21 cellular contexts compared by ENCODE assay signal in the genomic region with DNA sequence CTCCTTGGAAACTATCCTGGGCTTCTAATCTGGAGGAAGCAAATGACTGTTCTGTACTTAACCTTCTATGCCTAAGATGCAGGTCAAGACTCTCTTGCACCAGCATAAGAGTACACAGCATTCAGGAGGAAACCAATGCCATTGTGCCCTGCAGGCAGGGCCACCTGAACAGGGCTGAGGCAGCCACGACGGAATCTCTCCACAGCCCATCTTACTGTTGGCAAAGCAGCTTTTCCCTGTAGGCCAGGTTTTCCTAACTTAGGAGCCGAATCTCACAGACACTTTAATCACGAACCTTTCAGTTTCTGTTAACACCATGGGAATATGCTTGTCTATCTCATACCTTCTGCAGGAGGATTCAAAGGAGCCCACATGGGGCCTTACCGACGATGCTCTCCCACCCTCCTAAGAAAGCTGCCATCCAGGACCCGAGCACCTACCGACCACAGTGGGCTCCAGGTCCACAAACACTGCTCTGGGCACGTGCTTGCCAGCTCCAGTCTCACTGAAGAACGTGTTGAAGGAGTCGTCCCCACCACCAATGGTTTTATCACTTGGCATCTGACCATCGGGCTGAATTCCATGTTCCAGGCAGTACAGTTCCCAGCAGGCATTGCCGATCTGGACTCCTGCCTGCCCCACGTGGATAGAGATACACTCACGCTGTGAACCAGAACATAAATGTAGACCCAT. TPM values are rescaled to one million over a fixed set of nuclear protein-coding genes. Genes with fewer than 3 reads are reported as not detected.
DNase-seq lines count a peak whose midpoint lies in the region; ATAC-seq, FAIRE-seq and TF ChIP-seq lines count a peak whose summit lies in the region.
"Had no signal": no experiment of that assay in that cellular context is flagged by ENCODE, and none has a peak within 500 bp of the region (broad histone marks: within the 10 kb centered on the region; RNA-seq: fewer than 3 reads in every experiment).

No MANE protein-coding gene starts in this region.

- TF ChIP-seq EP300 in HepG2 (IDR thresholded peaks at IDR 0.05; ENCODE audit: low read depth in 2 of 2, low read length in 2 of 2) (no peak), HepG2 (CRISPR knock-in tag; IDR thresholded peaks at IDR 0.05; ENCODE audit: borderline replicate concordance) (no peak)

- no peaks in the 10 kb centered on the region for H3K27me3 Mint-ChIP-seq in osteocyte (ENCODE audit: unreplicated experiment)

- 35% methylated on average over 10 of the region's 15 CpGs for WGBS in HepG2 (ENCODE audit: low lambda C conversion rate)
- WGBS in right lobe of liver (ENCODE audit: insufficient coverage, low coverage, low lambda C conversion rate, missing lambda C conversion rate) = 74% methylated on average over 13 of the region's 15 CpGs
- 77 to 83% (median 82%) methylated on average over 15 of the region's 15 CpGs for WGBS in spleen, 5 donors

- FAIRE-seq in HepG2 (lab: Jason Lieb, UNC) = no peak
- FAIRE-seq: H54 had no signal

- no peak overlapping the region for H3K4me3 ChIP-seq in HepG2 (replicated peaks in 1 of 3; ENCODE audit: insufficient read depth in 1 of 3, low read depth in 2 of 3, low read length in 3 of 3)
- H3K4me3 ChIP-seq in right lobe of liver = no peak overlapping the region
- no peak overlapping the region for H3K4me3 ChIP-seq in left ventricle myocardium inferior
- H3K4me3 ChIP-seq in vagina = no peak overlapping the region
- no peak overlapping the region for H3K4me3 ChIP-seq in spleen
- H3K4me3 ChIP-seq: MG63, Peyer's patch had no signal

- in situ Hi-C loops in HepG2 (cut with HindIII; ENCODE audit: extremely low pct_ligation_motif_present, low pct_unique_long_range_greater_than_20kb) = no loop called here

- no peak overlapping the region for H3K4me2 ChIP-seq in HepG2 (ENCODE audit: low read depth, low read length)

- H3K4me1 ChIP-seq in HepG2 (ENCODE audit: insufficient read depth, low read length) (no peaks in the 10 kb centered on the region), right lobe of liver (no peaks in the 10 kb centered on the region), left ventricle myocardium inferior (no peaks in the 10 kb centered on the region), vagina (no peaks in the 10 kb centered on the region), spleen (no peaks in the 10 kb centered on the region)
- H3K4me1 ChIP-seq: Peyer's patch had no signal

- no TSS peak for BruUV-seq in HepG2 (replicated peaks; lab: Mats Ljungman, UMichigan)

- no peaks in the 10 kb centered on the region for H3K36me3 Mint-ChIP-seq in osteocyte (ENCODE audit: unreplicated experiment)
- H3K36me3 Mint-ChIP-seq: CD14-positive monocyte had no signal

- ATAC-seq in HepG2 = no peak
- no peak for ATAC-seq in right lobe of liver

- H3K9me3 ChIP-seq in HepG2 (ENCODE audit: low read length) (no peaks in the 10 kb centered on the region), right lobe of liver (no peaks in the 10 kb centered on the region), left ventricle myocardium inferior (replicated peaks) (peaks cover 10% of the 10 kb centered on the region), vagina (no peaks in the 10 kb centered on the region), spleen (peaks cover 0 to 69% (median 0%) of the 10 kb centered on the region in 8 donors)
- H3K9me3 ChIP-seq: MG63 had no signal

- no peak overlapping the region for H2AFZ ChIP-seq in HepG2 (ENCODE audit: low read length)

- DNase-seq in HepG2 (ENCODE audit: low spot score) = no peak
- no peak for DNase-seq in right lobe of liver
- peak; percentile 31 for DNase-seq in left ventricle myocardium inferior
- peak; percentile 78 for DNase-seq in osteocyte (ENCODE audit: extremely low spot score, unreplicated experiment)
- DNase-seq in vagina (ENCODE audit: extremely low spot score in 2 of 2) = peak; percentile 47 to 58
- no peak for DNase-seq in T1000 (lab: John Stamatoyannopoulos, UW)
- no peak for DNase-seq in stimulated activated CD4-positive, alpha-beta T cell treated with anti-CD3 and anti-CD28 coated beads, Interleukin-12 subunit alpha, Interleukin-12 subunit beta, amount 100 ng/mL, for 4 hours
- DNase-seq in spleen = no peak
- DNase-seq: 8988T, DMS79 treated with DMSO at 0.1 percent for 48 hours, Kasumi-1, MG63, NCI-H1092, NCI-H1436 treated with DMSO at 0.1 percent for 48 hours, NCI-H2029, NCI-H446, NCI-H526 treated with DMSO at 0.1 percent for 48 hours had no signal

- no peaks in the 10 kb centered on the region for H3K4me1 Mint-ChIP-seq in osteocyte (ENCODE audit: unreplicated experiment)
- H3K4me1 Mint-ChIP-seq: CD14-positive monocyte had no signal

- H3K4me3 Mint-ChIP-seq in osteocyte (ENCODE audit: unreplicated experiment) = no peak overlapping the region
- H3K4me3 Mint-ChIP-seq: CD14-positive monocyte had no signal

- no peaks in the 10 kb centered on the region for H3K79me2 ChIP-seq in HepG2 (ENCODE audit: insufficient read depth, low read length)

- peaks cover 29% of the 10 kb centered on the region for H3K9me3 Mint-ChIP-seq in osteocyte (ENCODE audit: unreplicated experiment)

- no peaks in the 10 kb centered on the region for H3K27me3 ChIP-seq in HepG2 (ENCODE audit: control insufficient read depth in 1 of 2, insufficient read depth in 2 of 2, low read length in 2 of 2)
- H3K27me3 ChIP-seq in right lobe of liver = no peaks in the 10 kb centered on the region
- peaks cover 5% of the 10 kb centered on the region for H3K27me3 ChIP-seq in left ventricle myocardium inferior (ENCODE audit: low read depth)
- no peaks in the 10 kb centered on the region for H3K27me3 ChIP-seq in vagina
- H3K27me3 ChIP-seq in spleen (replicated peaks in 1 of 7) = no peaks in the 10 kb centered on the region
- H3K27me3 ChIP-seq: MG63, Peyer's patch had no signal

- H3K27ac Mint-ChIP-seq in osteocyte (ENCODE audit: unreplicated experiment) = no peak overlapping the region
- H3K27ac Mint-ChIP-seq: CD14-positive monocyte had no signal

- POLR2A ChIA-PET in HepG2 (lab: Yijun Ruan, JAX) = no interaction called here

- H3K36me3 ChIP-seq in HepG2 (replicated peaks in 1 of 2; ENCODE audit: control insufficient read depth in 1 of 2, insufficient read depth in 2 of 2, low read length in 2 of 2) (no peaks in the 10 kb centered on the region), right lobe of liver (no peaks in the 10 kb centered on the region), left ventricle myocardium inferior (no peaks in the 10 kb centered on the region), vagina (no peaks in the 10 kb centered on the region), spleen (no peaks in the 10 kb centered on the region)
- H3K36me3 ChIP-seq: MG63, Peyer's patch had no signal

- TF ChIP-seq POLR2A in HepG2 (IDR thresholded peaks at IDR 0.05; ENCODE audit: insufficient read depth in 1 of 2, low read depth in 2 of 2, low read length in 2 of 2) (no peak), right lobe of liver (IDR thresholded peaks at IDR 0.05) (no peak), vagina (IDR thresholded peaks at IDR 0.05) (no peak), spleen (IDR thresholded peaks at IDR 0.05) (no peak)

- H3K9ac ChIP-seq in HepG2 (ENCODE audit: insufficient read depth, low read depth, low read length) = no peak overlapping the region

- TF ChIP-seq CTCF in HepG2 (CRISPR knock-in tag; IDR thresholded peaks at IDR 0.05) (no peak), right lobe of liver (IDR thresholded peaks at IDR 0.05) (no peak), left ventricle myocardium inferior (IDR thresholded peaks at IDR 0.05; ENCODE audit: borderline replicate concordance) (no peak), osteocyte (IDR thresholded peaks at IDR 0.05) (no peak), vagina (IDR thresholded peaks at IDR 0.05) (no peak), spleen (IDR thresholded peaks at IDR 0.05 in 8 of 11, conservative IDR thresholded peaks at IDR 0.05 in 3 of 11) (no peak)

- intact Hi-C loops in HepG2 (cut with micrococcal nuclease; ENCODE audit: unreplicated experiment) = no loop called here
- intact Hi-C loops in right lobe of liver (cut with DNase I) = no loop called here
- intact Hi-C loops in left ventricle myocardium inferior (cut with micrococcal nuclease) = no loop called here
- intact Hi-C loops in vagina (cut with DNase I) = no loop called here
- intact Hi-C loops in spleen (cut with DNase I; ENCODE audit: low total_unique reads) = no loop called here

- TF ChIP-seq RAD21 in HepG2 (CRISPR knock-in tag; IDR thresholded peaks at IDR 0.05) = no peak

- H3K27ac ChIP-seq in HepG2 (ENCODE audit: extremely low read length, insufficient read depth, low read length) (no peak overlapping the region), right lobe of liver (no peak overlapping the region), left ventricle myocardium inferior (replicated peaks) (no peak overlapping the region), vagina (no peak overlapping the region), spleen (no peak overlapping the region)
- H3K27ac ChIP-seq: Peyer's patch had no signal

- H4K20me1 ChIP-seq in HepG2 (ENCODE audit: insufficient read depth, low read length) = no peaks in the 10 kb centered on the region

- CTCF ChIA-PET in HepG2 (lab: Yijun Ruan, JAX; ENCODE audit: low intra/inter-chr PET ratio, low total read pairs) = no interaction called here

RNA-seq across cellular contexts. Expression of a gene that starts 2.6 kb away (rescaled TPM):
- total RNA-seq in HepG2 (2016; rRNA removed; fragmentation: Illumina TruSeq; extraction: Trizol) (not detected in 2 replicates), right lobe of liver (not detected), left ventricle myocardium inferior (not detected), osteocyte (not detected in 2 replicates), vagina (not detected), spleen (not detected)
- total RNA-seq in HepG2 (2016; cell fraction: cytosol; rRNA removed; fragmentation: Illumina TruSeq; extraction: Trizol; ENCODE audit: low read depth) = not detected in 2 replicates
- total RNA-seq in HepG2 (2016; cell fraction: insoluble cytoplasmic fraction; rRNA removed; fragmentation: Illumina TruSeq; extraction: Trizol) = not detected in 2 replicates
- not detected in 2 replicates for total RNA-seq in HepG2 (2016; cell fraction: membrane; rRNA removed; fragmentation: Illumina TruSeq; extraction: Trizol)
- not detected in 2 replicates for total RNA-seq in HepG2 (2016; cell fraction: nucleus; rRNA removed; fragmentation: Illumina TruSeq; extraction: Trizol)
- polyA plus RNA-seq in HepG2 (2011; rRNA removed) (not detected in 2 replicates), spleen (not detected)
- polyA plus RNA-seq in HepG2 (2011; cell fraction: cytosol; rRNA removed) = not detected in 2 replicates
- polyA plus RNA-seq in HepG2 (2011; cell fraction: nucleus; rRNA removed) = not detected in 2 replicates
- polyA plus RNA-seq in HepG2 (2012) = not detected in 2 replicates
- not detected in 2 replicates for polyA plus RNA-seq in HepG2 (2016; cell fraction: cytosol; fragmentation: Illumina TruSeq; extraction: Trizol; ENCODE audit: low read depth)
- polyA plus RNA-seq in HepG2 (2016; cell fraction: insoluble cytoplasmic fraction; fragmentation: Illumina TruSeq; extraction: Trizol; ENCODE audit: low read depth) = not detected in 2 replicates
- not detected in 2 replicates for polyA plus RNA-seq in HepG2 (2016; cell fraction: membrane; fragmentation: Illumina TruSeq; extraction: Trizol; ENCODE audit: low read depth)
- not detected in 2 replicates for polyA plus RNA-seq in HepG2 (2016; cell fraction: nucleus; fragmentation: Illumina TruSeq; extraction: Trizol; ENCODE audit: insufficient read depth, low read depth)
- polyA minus RNA-seq in HepG2 (2011; rRNA and poly(A)+ RNA removed; ENCODE audit: low replicate concordance) = not detected in 2 replicates
- not detected in 2 replicates for polyA minus RNA-seq in HepG2 (2011; cell fraction: cytosol; rRNA and poly(A)+ RNA removed)
- polyA minus RNA-seq in HepG2 (2011; cell fraction: nucleus; rRNA and poly(A)+ RNA removed) = not detected in 2 replicates
- total RNA-seq: Peyer's patch had no signal
- polyA plus RNA-seq: AG04450, CD14-positive monocyte had no signal

Comparison
In these comparisons a context has a peak if more than half of its experiments do, and no peak if none do; other contexts are left out.
1. DNase-seq: peak in left ventricle myocardium inferior (single experiment), osteocyte (single experiment) and vagina (2 of 2); none in HepG2 (single experiment), right lobe of liver (0 of 3), T1000 (single experiment), stimulated activated CD4-positive, alpha-beta T cell treated with anti-CD3 and anti-CD28 coated beads, Interleukin-12 subunit alpha, Interleukin-12 subunit beta, amount 100 ng/mL, for 4 hours (single experiment) and spleen (single experiment).